Comparison of ENCODE assay signal across 8 cellular contexts in genomic region chr1:175000697-175001187, GRCh38. TPM values are rescaled to one million over a fixed set of nuclear protein-coding genes. Genes with fewer than 3 reads are reported as not detected.
DNase-seq lines count a peak whose midpoint lies in the region; ATAC-seq and TF ChIP-seq lines count a peak whose summit lies in the region.

No MANE protein-coding gene starts in this region.

- H3K9ac ChIP-seq in liver (ENCODE audit: low read depth in 1 of 2, low read length in 2 of 2) = peak overlapping the region; percentile 79 to 97

- no peaks in the 10 kb centered on the region for H3K9me3 ChIP-seq in heart right ventricle
- H3K9me3 ChIP-seq in liver (ENCODE audit: control insufficient read depth in 4 of 4, low read length in 3 of 4) = no peaks in the 10 kb centered on the region

- H3K36me3 ChIP-seq in heart right ventricle (peaks cover 0 to 14% (median 0%) of the 10 kb centered on the region in 9 donors), liver (ENCODE audit: control insufficient read depth in 4 of 4, insufficient read depth in 3 of 4, low read depth in 1 of 4, low read length in 3 of 4) (peaks cover 0 to 13% (median 6%) of the 10 kb centered on the region in 4 donors), urinary bladder (ENCODE audit: insufficient read depth) (no peaks in the 10 kb centered on the region)

- intact Hi-C loops in heart right ventricle (cut with DNase I) = loop anchor here in 1 of 10 donors (2.0 kb wide), 1 partner anchor 22 kb away; the partner anchor contains the start of gene MRPS14
- intact Hi-C loops in Right ventricle myocardium superior (cut with DNase I) = no loop called here

- H3K4me3 ChIP-seq in heart right ventricle (peak overlapping the region; percentile 69 to 90 (median 80)), liver (ENCODE audit: low read depth in 1 of 3, low read length in 3 of 3) (peak overlapping the region; percentile 62 to 97 (median 86)), urinary bladder (ENCODE audit: low read depth, low read length) (peak overlapping the region; percentile 77)

- no peak for TF ChIP-seq CTCF in heart right ventricle (IDR thresholded peaks at IDR 0.05)
- TF ChIP-seq CTCF in liver (IDR thresholded peaks at IDR 0.05; ENCODE audit: low read depth, low read length, missing input control) = no peak

- 11 to 14% methylated on average over 5 of the region's 5 CpGs for WGBS in heart right ventricle, 2 donors
- WGBS in liver = 4% methylated on average over 5 of the region's 5 CpGs
- WGBS in urinary bladder = 7% methylated on average over 5 of the region's 5 CpGs

- TF ChIP-seq RAD21 in liver (IDR thresholded peaks at IDR 0.05) = no peak

- ATAC-seq in heart right ventricle (no peak), Right ventricle myocardium superior (ENCODE audit: poor library complexity) (no peak)

- H3K27me3 ChIP-seq in heart right ventricle (no peaks in the 10 kb centered on the region), liver (ENCODE audit: control insufficient read depth in 4 of 4, insufficient read depth in 4 of 4, low read length in 3 of 4) (no peaks in the 10 kb centered on the region)

- H3K4me1 ChIP-seq in heart right ventricle = peaks cover 0 to 61% (median 18%) of the 10 kb centered on the region in 9 donors
- H3K4me1 ChIP-seq in liver (ENCODE audit: control insufficient read depth in 4 of 4, insufficient read depth in 4 of 4, low read length in 3 of 4) = peaks cover 3 to 31% (median 10%) of the 10 kb centered on the region in 4 donors
- no peaks in the 10 kb centered on the region for H3K4me1 ChIP-seq in urinary bladder (ENCODE audit: insufficient read depth)

- H3K27ac ChIP-seq in heart right ventricle = peak overlapping the region in 9 of 10 donors; percentile 83 to 100 (median 97)
- H3K27ac ChIP-seq in angular gyrus (ENCODE audit: low read depth, low read length) = peak overlapping the region; percentile 100
- peak overlapping the region; percentile 98 to 99 for H3K27ac ChIP-seq in liver (ENCODE audit: low read depth in 1 of 2, low read length in 2 of 2)
- no peak overlapping the region for H3K27ac ChIP-seq in urinary bladder (ENCODE audit: low read depth)

- no peak for DNase-seq in heart right ventricle
- no peak for DNase-seq in Right ventricle myocardium superior
- DNase-seq in activated CD4-positive, alpha-beta T cell treated with anti-CD3 and anti-CD28 coated beads, Interleukin-2, amount 50 U/mL, for 48 hours = no peak
- DNase-seq in HK-2 (ENCODE audit: unreplicated experiment) = no peak
- no peak for DNase-seq in activated CD4-positive, alpha-beta T cell treated with anti-CD3 and anti-CD28 coated beads for 4 hours

TF ChIP-seq in liver, 16 proteins besides CTCF, POLR2A, EP300 and RAD21:
- TF ChIP-seq TAF1 (conservative IDR thresholded peaks at IDR 0.05) = no peak
- no peak for TF ChIP-seq HNF4A (conservative IDR thresholded peaks at IDR 0.05)
- TF ChIP-seq YY1 (IDR thresholded peaks at IDR 0.05) = no peak
- TF ChIP-seq FOXA2 (IDR thresholded peaks at IDR 0.05) = no peak
- TF ChIP-seq RXRA (IDR thresholded peaks at IDR 0.05) = no peak
- no peak for TF ChIP-seq HNF4G (IDR thresholded peaks at IDR 0.05)
- TF ChIP-seq NR2F2 (IDR thresholded peaks at IDR 0.05) = no peak
- TF ChIP-seq GABPA (IDR thresholded peaks at IDR 0.05 in 1 of 2, conservative IDR thresholded peaks at IDR 0.05 in 1 of 2) = no peak
- TF ChIP-seq JUND (IDR thresholded peaks at IDR 0.05) = no peak
- no peak for TF ChIP-seq MAX (IDR thresholded peaks at IDR 0.05)
- TF ChIP-seq ATF3 (IDR thresholded peaks at IDR 0.05) = no peak
- no peak for TF ChIP-seq SP1 (IDR thresholded peaks at IDR 0.05)
- no peak for TF ChIP-seq REST (IDR thresholded peaks at IDR 0.05)
- TF ChIP-seq EGR1 (IDR thresholded peaks at IDR 0.05; ENCODE audit: low read depth in 2 of 2) = no peak
- TF ChIP-seq ZBTB33 (IDR thresholded peaks at IDR 0.05) = no peak
- no peak for TF ChIP-seq FOXA1 (IDR thresholded peaks at IDR 0.05)

RNA-seq across cellular contexts. Expression of gene CACYBP, which starts 1.0 kb away (rescaled TPM):
- total RNA-seq in heart right ventricle = 10 to 100 TPM; 43.9 to 88.3 (median 53.1) TPM
- 100 to 1,000 TPM in 1 of 2 donors, 10 to 100 TPM in 1; 20.2 to 106 TPM for polyA plus RNA-seq in heart right ventricle
- 101 TPM for total RNA-seq in Right ventricle myocardium superior
- total RNA-seq in liver = 10 to 100 TPM; 39.2 to 81.2 TPM
- polyA plus RNA-seq in liver = 10 to 100 TPM; 26.4 to 34.0 TPM
- total RNA-seq in urinary bladder = 149 TPM
- polyA plus RNA-seq in urinary bladder = 89.2 TPM

RNA-seq across cellular contexts. Expression of gene MRPS14, which starts 22.5 kb away (rescaled TPM):
- total RNA-seq in heart right ventricle (10 to 100 TPM; 20.2 to 31.5 (median 25.7) TPM), Right ventricle myocardium superior (27.8 TPM), liver (10 to 100 TPM; 14.9 to 23.0 TPM), urinary bladder (57.4 TPM)
- polyA plus RNA-seq in heart right ventricle (10 to 100 TPM in 1 of 2 donors, 1 to 10 TPM in 1; 8.9 to 26.8 TPM), liver (10 to 100 TPM; 21.8 to 41.4 TPM), urinary bladder (32.9 TPM)
